In genomic region chr2:192253692-192254091, GRCh38 we compare ENCODE assay signal across 9 cellular contexts. TPM values are rescaled to one million over a fixed set of nuclear protein-coding genes. Genes with fewer than 3 reads are reported as not detected.
"Had no signal": no experiment of that assay in that cellular context is flagged by ENCODE, and none has a peak within 500 bp of the region (broad histone marks: within the 10 kb centered on the region; RNA-seq: fewer than 3 reads in every experiment).

No MANE protein-coding gene starts in this region.

- DNase-seq: GDM1, GF-D8 had no signal

- H3K4me3 ChIP-seq: GM12878 had no signal

- ATAC-seq: GM12878 had no signal

- FAIRE-seq: G401.6, GM12878, GM12891, GM12892, GM18507, GM19239 had no signal

RNA-seq across cellular contexts. Expression of gene TMEFF2, which starts 59.0 kb away (rescaled TPM):
- total RNA-seq: G401, GM12878 had no signal
- polyA plus RNA-seq: GM12878 had no signal
